In the genomic region with DNA sequence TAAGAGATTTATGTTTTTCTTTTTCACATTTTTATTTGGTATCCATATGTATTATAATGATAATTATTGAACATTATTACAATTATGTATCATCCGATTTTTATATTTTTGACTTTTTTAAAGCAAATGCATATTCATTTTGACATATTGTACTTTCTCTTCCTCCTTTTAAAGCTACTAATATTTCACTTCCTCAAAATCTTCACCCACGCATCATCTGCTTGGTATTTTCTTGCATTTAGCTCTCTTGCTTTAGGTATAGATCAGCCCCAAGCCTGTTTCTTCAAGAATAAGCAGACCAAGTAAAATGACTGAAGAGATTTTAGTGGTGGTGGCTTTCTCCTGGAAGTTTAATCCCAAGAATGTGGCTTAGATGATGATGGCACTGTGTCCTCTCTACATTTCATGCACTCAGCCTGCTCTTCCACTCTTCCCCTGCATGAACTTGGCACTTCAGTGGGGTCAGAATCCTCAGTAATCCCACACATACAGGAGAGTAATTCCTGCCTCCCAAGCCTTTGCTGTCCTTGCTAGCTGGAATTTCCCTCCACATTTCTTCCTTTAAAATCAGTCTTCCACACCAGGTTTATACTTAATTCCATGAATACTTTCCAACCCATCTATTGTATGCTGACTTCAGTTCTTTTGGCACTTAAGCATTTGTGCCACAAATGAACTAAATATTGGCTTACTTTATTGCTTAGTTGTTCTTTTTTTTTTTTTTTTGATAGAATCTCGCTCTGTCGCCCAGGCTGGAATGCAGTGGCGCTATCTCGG, we compare ENCODE assay signal across 9 cellular contexts. TPM values are rescaled to one million over a fixed set of nuclear protein-coding genes. Genes with fewer than 3 reads are reported as not detected.
DNase-seq lines count a peak whose midpoint lies in the region; ATAC-seq, FAIRE-seq and TF ChIP-seq lines count a peak whose summit lies in the region.
"Had no signal": no experiment of that assay in that cellular context is flagged by ENCODE, and none has a peak within 500 bp of the region (broad histone marks: within the 10 kb centered on the region; RNA-seq: fewer than 3 reads in every experiment).

No MANE protein-coding gene starts in this region.

- no peaks in the 10 kb centered on the region for H3K9me3 Mint-ChIP-seq in CD8-positive, alpha-beta memory T cell
- H3K9me3 Mint-ChIP-seq in activated CD8-positive, alpha-beta T cell treated with anti-CD3 and anti-CD28 coated beads, Interleukin-2, amount 10 ng/mL, durations not matched to agents 7 days and 5 days (ENCODE audit: insufficient read depth): no peaks in the 10 kb centered on the region
- no peaks in the 10 kb centered on the region for H3K9me3 Mint-ChIP-seq in stimulated activated naive CD8-positive, alpha-beta T cell treated with anti-CD3 and anti-CD28 coated beads, Interleukin-15, amount 100 ng/mL, for 72 hours

- no peaks in the 10 kb centered on the region for H3K27me3 Mint-ChIP-seq in CD8-positive, alpha-beta memory T cell
- no peaks in the 10 kb centered on the region for H3K27me3 Mint-ChIP-seq in activated CD8-positive, alpha-beta T cell treated with anti-CD3 and anti-CD28 coated beads, Interleukin-2, amount 10 ng/mL, durations not matched to agents 7 days and 5 days (ENCODE audit: low read depth)
- no peaks in the 10 kb centered on the region for H3K27me3 Mint-ChIP-seq in stimulated activated naive CD8-positive, alpha-beta T cell treated with anti-CD3 and anti-CD28 coated beads, Interleukin-15, amount 100 ng/mL, for 72 hours

- H3K4me3 Mint-ChIP-seq in CD8-positive, alpha-beta memory T cell: peak overlapping the region in 1 of 7 donors; percentile 11
- no peak overlapping the region for H3K4me3 Mint-ChIP-seq in activated CD8-positive, alpha-beta T cell treated with anti-CD3 and anti-CD28 coated beads, Interleukin-2, amount 10 ng/mL, durations not matched to agents 7 days and 5 days
- no peak overlapping the region for H3K4me3 Mint-ChIP-seq in stimulated activated naive CD8-positive, alpha-beta T cell treated with anti-CD3 and anti-CD28 coated beads, Interleukin-15, amount 100 ng/mL, for 72 hours

- ATAC-seq in GM19025 (IDR thresholded peaks at IDR 0.05; ENCODE audit: low read depth, unreplicated experiment) (peak; percentile 79), HG02938 (IDR thresholded peaks at IDR 0.05; ENCODE audit: unreplicated experiment) (peak; percentile 93)
- no peak for ATAC-seq in activated CD8-positive, alpha-beta T cell treated with anti-CD3 and anti-CD28 coated beads, Interleukin-2, amount 10 ng/mL, durations not matched to agents 7 days and 5 days
- no peak for ATAC-seq in stimulated activated naive CD8-positive, alpha-beta T cell treated with anti-CD3 and anti-CD28 coated beads, Interleukin-15, amount 100 ng/mL, for 72 hours

- CTCF ChIA-PET in CD8-positive, alpha-beta memory T cell (lab: Charles Lee): interaction anchor here (1.5 kb wide), 1 partner anchor 8 kb away, joined by 4 read pairs; a partner anchor contains a TSS
- CTCF ChIA-PET in activated CD8-positive, alpha-beta T cell treated with anti-CD3 and anti-CD28 coated beads, Interleukin-2, amount 10 ng/mL, durations not matched to agents 7 days and 5 days (lab: Charles Lee): interaction anchor here (0.9 to 1.0 kb wide), 3 partner anchors 9 to 157 kb away, joined by 3 to 4 read pairs (median 3); no protein-coding TSS in a partner anchor

- no peaks in the 10 kb centered on the region for H4K20me1 ChIP-seq in OCI-LY1 (ENCODE audit: insufficient read depth, low read length)

- H3K4me1 Mint-ChIP-seq in CD8-positive, alpha-beta memory T cell: peaks cover 49 to 83% (median 62%) of the 10 kb centered on the region in 3 donors
- H3K4me1 Mint-ChIP-seq in activated CD8-positive, alpha-beta T cell treated with anti-CD3 and anti-CD28 coated beads, Interleukin-2, amount 10 ng/mL, durations not matched to agents 7 days and 5 days (ENCODE audit: low read depth): peaks cover 26% of the 10 kb centered on the region
- H3K4me1 Mint-ChIP-seq in stimulated activated naive CD8-positive, alpha-beta T cell treated with anti-CD3 and anti-CD28 coated beads, Interleukin-15, amount 100 ng/mL, for 72 hours: peaks cover 58% of the 10 kb centered on the region

- H3K9me2 ChIP-seq in OCI-LY1 (ENCODE audit: low read depth, low read length): no peaks in the 10 kb centered on the region

- 0 out of 2 replicates have a peak, but pooled peaks cover 7% of the 10 kb centered on the region for H3F3A ChIP-seq in OCI-LY1 (ENCODE audit: insufficient read depth, low read length)

- H3K36me3 ChIP-seq in OCI-LY1 (ENCODE audit: insufficient read depth, low read length) (peaks cover 17% of the 10 kb centered on the region; the same call in 1 of the 2 replicates), small intestine (ENCODE audit: control insufficient read depth in 2 of 2, insufficient read depth in 2 of 2, low read length in 2 of 2) (no peaks in the 10 kb centered on the region)
- no peaks in the 10 kb centered on the region for H3K36me3 ChIP-seq in CD8-positive, alpha-beta memory T cell (ENCODE audit: insufficient read depth, low read length)

- H3K27ac ChIP-seq in OCI-LY1 (ENCODE audit: low read depth, low read length, poor library complexity, severe bottlenecking) (peak overlapping the region; percentile 99), small intestine (ENCODE audit: low read depth in 1 of 2, low read length in 1 of 2) (peak overlapping the region; percentile 17 to 68)
- no peak overlapping the region for H3K27ac ChIP-seq in CD8-positive, alpha-beta memory T cell (ENCODE audit: low read depth, low read length)

- H3K36me3 Mint-ChIP-seq in CD8-positive, alpha-beta memory T cell: peaks cover 0 to 38% (median 4%) of the 10 kb centered on the region in 3 donors
- peaks cover 5% of the 10 kb centered on the region for H3K36me3 Mint-ChIP-seq in activated CD8-positive, alpha-beta T cell treated with anti-CD3 and anti-CD28 coated beads, Interleukin-2, amount 10 ng/mL, durations not matched to agents 7 days and 5 days (ENCODE audit: low read depth)

- DNase-seq in small intestine (no peak), DMS79 treated with DMSO at 0.1 percent for 48 hours (lab: John Stamatoyannopoulos, UW) (no peak)
- DNase-seq in CD8-positive, alpha-beta memory T cell: no peak
- no peak for DNase-seq in activated CD8-positive, alpha-beta T cell treated with anti-CD3 and anti-CD28 coated beads, Interleukin-2, amount 10 ng/mL, durations not matched to agents 7 days and 5 days
- no peak for DNase-seq in stimulated activated naive CD8-positive, alpha-beta T cell treated with anti-CD3 and anti-CD28 coated beads, Interleukin-15, amount 100 ng/mL, for 72 hours

- H3K4me3 ChIP-seq in OCI-LY1 (ENCODE audit: low read depth, low read length, poor library complexity, severe bottlenecking) (peak overlapping the region; percentile 24), small intestine (ENCODE audit: low read depth in 1 of 2, low read length in 2 of 2) (no peak overlapping the region)
- H3K4me3 ChIP-seq in CD8-positive, alpha-beta memory T cell (ENCODE audit: low read length): no peak overlapping the region

- H3K4me1 ChIP-seq in OCI-LY1 (ENCODE audit: insufficient read depth, low read length, severe bottlenecking) (peaks cover 98% of the 10 kb centered on the region), small intestine (ENCODE audit: control insufficient read depth in 2 of 2, insufficient read depth in 1 of 2, low read depth in 1 of 2, low read length in 1 of 2) (peaks cover 10% of the 10 kb centered on the region in 2 donors)
- H3K4me1 ChIP-seq in CD8-positive, alpha-beta memory T cell (ENCODE audit: insufficient read depth, low read length): peaks cover 8% of the 10 kb centered on the region

- no peak for FAIRE-seq in small intestine (lab: Jason Lieb, UNC)

- H3K27me3 ChIP-seq in OCI-LY1 (ENCODE audit: insufficient read depth, low read length) (no peaks in the 10 kb centered on the region), small intestine (ENCODE audit: control insufficient read depth in 2 of 2, insufficient read depth in 2 of 2, low read length in 2 of 2) (no peaks in the 10 kb centered on the region)
- H3K27me3 ChIP-seq in CD8-positive, alpha-beta memory T cell (ENCODE audit: insufficient read depth, low read length, poor library complexity, severe bottlenecking): no peaks in the 10 kb centered on the region

- H3K9me3 ChIP-seq in OCI-LY1 (ENCODE audit: low read length) (no peaks in the 10 kb centered on the region), small intestine (ENCODE audit: control insufficient read depth, low read depth) (no peaks in the 10 kb centered on the region)
- no peaks in the 10 kb centered on the region for H3K9me3 ChIP-seq in CD8-positive, alpha-beta memory T cell (ENCODE audit: low read length)

- WGBS in small intestine, 3 donors: 39 to 63% (median 56%) methylated on average over 6 of the region's 6 CpGs

- H3K79me2 ChIP-seq in OCI-LY1 (ENCODE audit: insufficient read depth, low read length): peaks cover 60% of the 10 kb centered on the region

- peak overlapping the region in 1 of 8 donors; percentile 17 for H3K27ac Mint-ChIP-seq in CD8-positive, alpha-beta memory T cell
- no peak overlapping the region for H3K27ac Mint-ChIP-seq in activated CD8-positive, alpha-beta T cell treated with anti-CD3 and anti-CD28 coated beads, Interleukin-2, amount 10 ng/mL, durations not matched to agents 7 days and 5 days
- no peak overlapping the region for H3K27ac Mint-ChIP-seq in stimulated activated naive CD8-positive, alpha-beta T cell treated with anti-CD3 and anti-CD28 coated beads, Interleukin-15, amount 100 ng/mL, for 72 hours

- peak overlapping the region; percentile 47 for H3K9ac ChIP-seq in OCI-LY1 (ENCODE audit: low read length)

- no peak for TF ChIP-seq CTCF in OCI-LY1 (IDR thresholded peaks at IDR 0.05; ENCODE audit: low read length)

- POLR2A ChIA-PET in CD8-positive, alpha-beta memory T cell (lab: Charles Lee): no interaction called here
- POLR2A ChIA-PET in activated CD8-positive, alpha-beta T cell treated with anti-CD3 and anti-CD28 coated beads, Interleukin-2, amount 10 ng/mL, durations not matched to agents 7 days and 5 days (lab: Charles Lee): interaction anchor here (1.4 kb wide), 1 partner anchor 8 kb away, joined by 7 read pairs; a partner anchor contains a TSS

- peak overlapping the region; percentile 55 for H3K4me2 ChIP-seq in OCI-LY1 (ENCODE audit: low read length)

- H2AFZ ChIP-seq in OCI-LY1 (ENCODE audit: low read length): no peak overlapping the region

RNA-seq across cellular contexts. Expression of a gene that starts 8.2 kb away (rescaled TPM):
- 10 to 100 TPM; 10.7 to 42.3 (median 11.3) TPM for polyA plus RNA-seq in small intestine
- 10 to 100 TPM; 54.7 to 62.5 TPM for total RNA-seq in CD8-positive, alpha-beta memory T cell
- 38.3 TPM for polyA plus RNA-seq in CD8-positive, alpha-beta memory T cell
- 10 to 100 TPM; 27.8 to 31.7 TPM for total RNA-seq in activated CD8-positive, alpha-beta T cell treated with anti-CD3 and anti-CD28 coated beads, Interleukin-2, amount 10 ng/mL, durations not matched to agents 7 days and 5 days

RNA-seq across cellular contexts. Expression of a gene that starts 49.5 kb away (rescaled TPM):
- 1 to 10 TPM in 1 of 3 donors, under 1 TPM in 1, not detected in 1; 0.81 to 3.8 TPM for polyA plus RNA-seq in small intestine
- under 1 TPM; 0.09 TPM for total RNA-seq in CD8-positive, alpha-beta memory T cell
- polyA plus RNA-seq in CD8-positive, alpha-beta memory T cell: 0.20 TPM
- not detected for total RNA-seq in activated CD8-positive, alpha-beta T cell treated with anti-CD3 and anti-CD28 coated beads, Interleukin-2, amount 10 ng/mL, durations not matched to agents 7 days and 5 days
- total RNA-seq: fibroblast of villous mesenchyme had no signal

Comparison
In these comparisons a context has a peak if more than half of its experiments do, and no peak if none do; other contexts are left out.
1. ATAC-seq: peak in GM19025 (single experiment) and HG02938 (single experiment); none in activated CD8-positive, alpha-beta T cell treated with anti-CD3 and anti-CD28 coated beads, Interleukin-2, amount 10 ng/mL, durations not matched to agents 7 days and 5 days (single experiment) and stimulated activated naive CD8-positive, alpha-beta T cell treated with anti-CD3 and anti-CD28 coated beads, Interleukin-15, amount 100 ng/mL, for 72 hours (single experiment).